Comparison of ENCODE assay signal across 8 cellular contexts in the genomic region with DNA sequence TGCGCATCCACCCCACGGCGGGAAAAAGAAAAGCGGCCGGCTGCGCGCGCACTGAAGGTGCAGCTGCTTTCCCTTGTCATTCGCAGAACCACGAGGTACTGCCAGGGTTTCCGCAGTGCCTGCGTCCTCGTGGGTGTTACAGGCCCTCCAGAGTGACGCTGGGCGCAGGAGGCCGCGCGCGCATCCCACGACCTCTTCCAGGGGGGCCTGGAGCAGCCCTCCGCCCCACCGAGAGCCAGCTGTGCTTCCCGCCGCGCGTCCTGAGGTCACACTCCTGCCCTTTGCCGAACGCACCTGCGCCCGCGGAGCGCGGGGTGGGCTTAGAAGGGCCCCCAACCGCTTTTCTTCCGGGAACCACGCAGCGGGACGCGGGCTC. TPM values are rescaled to one million over a fixed set of nuclear protein-coding genes. Genes with fewer than 3 reads are reported as not detected.
A peak's percentile ranks its signal among the peaks of the same experiment; 100 is the strongest.
DNase-seq lines count a peak whose midpoint lies in the region; ATAC-seq and TF ChIP-seq lines count a peak whose summit lies in the region.

No MANE protein-coding gene starts in this region.

- no peak overlapping the region for H3K9ac ChIP-seq in liver (ENCODE audit: low read depth in 1 of 2, low read length in 2 of 2)

- H3K27ac ChIP-seq in liver (ENCODE audit: low read depth in 1 of 2, low read length in 2 of 2): peak overlapping the region; percentile 30 to 70

- peak; percentile 12 for ATAC-seq in GM18498 (IDR thresholded peaks at IDR 0.05; ENCODE audit: unreplicated experiment)
- ATAC-seq in HG03025 (IDR thresholded peaks at IDR 0.05; ENCODE audit: low FRiP score, unreplicated experiment): peak; percentile 38
- ATAC-seq in activated CD4-positive, CD25-positive, alpha-beta regulatory T cell treated with anti-CD3 and anti-CD28 coated beads, Interleukin-2, amount 50 U/mL, for 24 hours: peak; percentile 57 to 60

- peak overlapping the region; percentile 78 to 94 (median 93) for H3K4me3 ChIP-seq in liver (ENCODE audit: low read depth in 1 of 3, low read length in 3 of 3)

- peak; percentile 69 for DNase-seq in central memory CD4-positive, alpha-beta T cell
- DNase-seq in stimulated activated CD4-positive, alpha-beta T cell treated with anti-CD3 and anti-CD28 coated beads, Interleukin-4, amount 100 ng/mL, for 48 hours (ENCODE audit: low read depth in 2 of 2): peak; percentile 51 to 57
- DNase-seq in DMS114 treated with DMSO at 0.1 percent for 48 hours (lab: John Stamatoyannopoulos, UW; ENCODE audit: unreplicated experiment) (no peak), MV-4-11 (lab: John Stamatoyannopoulos, UW) (no peak)

- no peaks in the 10 kb centered on the region for H3K9me3 ChIP-seq in liver (ENCODE audit: control insufficient read depth in 4 of 4, low read length in 3 of 4)

- H3K27me3 ChIP-seq in liver (ENCODE audit: control insufficient read depth in 4 of 4, insufficient read depth in 4 of 4, low read length in 3 of 4): no peaks in the 10 kb centered on the region

- no peak for TF ChIP-seq CTCF in liver (IDR thresholded peaks at IDR 0.05; ENCODE audit: low read depth, low read length, missing input control)

- H3K36me3 ChIP-seq in liver (ENCODE audit: control insufficient read depth in 4 of 4, insufficient read depth in 3 of 4, low read depth in 1 of 4, low read length in 3 of 4): peaks cover 0 to 5% (median 4%) of the 10 kb centered on the region in 4 donors

- no peak for TF ChIP-seq RAD21 in liver (IDR thresholded peaks at IDR 0.05)

- WGBS in liver: 10% methylated on average over 39 of the region's 39 CpGs

- H3K4me1 ChIP-seq in liver (ENCODE audit: control insufficient read depth in 4 of 4, insufficient read depth in 4 of 4, low read length in 3 of 4): peaks cover 2 to 16% (median 7%) of the 10 kb centered on the region in 4 donors

TF ChIP-seq in liver, 16 proteins besides CTCF, POLR2A, EP300 and RAD21:
- TF ChIP-seq HNF4G (IDR thresholded peaks at IDR 0.05) (no peak), JUND (IDR thresholded peaks at IDR 0.05) (no peak), YY1 (IDR thresholded peaks at IDR 0.05) (no peak), FOXA1 (IDR thresholded peaks at IDR 0.05) (no peak)
- TF ChIP-seq, protein P1, sequence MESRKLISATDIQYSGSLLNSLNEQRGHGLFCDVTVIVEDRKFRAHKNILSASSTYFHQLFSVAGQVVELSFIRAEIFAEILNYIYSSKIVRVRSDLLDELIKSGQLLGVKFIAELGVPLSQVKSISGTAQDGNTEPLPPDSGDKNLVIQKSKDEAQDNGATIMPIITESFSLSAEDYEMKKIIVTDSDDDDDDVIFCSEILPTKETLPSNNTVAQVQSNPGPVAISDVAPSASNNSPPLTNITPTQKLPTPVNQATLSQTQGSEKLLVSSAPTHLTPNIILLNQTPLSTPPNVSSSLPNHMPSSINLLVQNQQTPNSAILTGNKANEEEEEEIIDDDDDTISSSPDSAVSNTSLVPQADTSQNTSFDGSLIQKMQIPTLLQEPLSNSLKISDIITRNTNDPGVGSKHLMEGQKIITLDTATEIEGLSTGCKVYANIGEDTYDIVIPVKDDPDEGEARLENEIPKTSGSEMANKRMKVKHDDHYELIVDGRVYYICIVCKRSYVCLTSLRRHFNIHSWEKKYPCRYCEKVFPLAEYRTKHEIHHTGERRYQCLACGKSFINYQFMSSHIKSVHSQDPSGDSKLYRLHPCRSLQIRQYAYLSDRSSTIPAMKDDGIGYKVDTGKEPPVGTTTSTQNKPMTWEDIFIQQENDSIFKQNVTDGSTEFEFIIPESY (IDR thresholded peaks at IDR 0.05): no peak
- TF ChIP-seq, protein P2, sequence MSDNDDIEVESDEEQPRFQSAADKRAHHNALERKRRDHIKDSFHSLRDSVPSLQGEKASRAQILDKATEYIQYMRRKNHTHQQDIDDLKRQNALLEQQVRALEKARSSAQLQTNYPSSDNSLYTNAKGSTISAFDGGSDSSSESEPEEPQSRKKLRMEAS (IDR thresholded peaks at IDR 0.05): no peak

RNA-seq across cellular contexts. Expression of a gene that starts 0.4 kb away (rescaled TPM):
- 10 to 100 TPM; 19.2 to 22.6 TPM for total RNA-seq in liver
- 10 to 100 TPM; 31.3 to 62.1 TPM for polyA plus RNA-seq in liver

RNA-seq across cellular contexts. Expression of a gene that starts 50.5 kb away (rescaled TPM):
- 10 to 100 TPM; 22.6 to 32.2 TPM for total RNA-seq in liver
- 10 to 100 TPM in 1 of 2 donors, 1 to 10 TPM in 1; 8.7 to 11.3 TPM for polyA plus RNA-seq in liver

RNA-seq across cellular contexts. Expression of a gene that starts 50.6 kb away (rescaled TPM):
- 10 to 100 TPM in 1 of 2 donors, 1 to 10 TPM in 1; 6.6 to 11.4 TPM for total RNA-seq in liver
- polyA plus RNA-seq in liver: 10 to 100 TPM; 15.9 to 30.9 TPM

Comparison
In these comparisons a context has a peak if more than half of its experiments do, and no peak if none do; other contexts are left out.
1. DNase-seq: peak in central memory CD4-positive, alpha-beta T cell (single experiment) and stimulated activated CD4-positive, alpha-beta T cell treated with anti-CD3 and anti-CD28 coated beads, Interleukin-4, amount 100 ng/mL, for 48 hours (2 of 2); none in DMS114 treated with DMSO at 0.1 percent for 48 hours (single experiment) and MV-4-11 (single experiment).
2. Peak in every context shown above with its lines, with median percentiles within 50 percentile points of each other: ATAC-seq.